12 cellular contexts compared by ENCODE assay signal in genomic region chr15:67870868-67871408, GRCh38. TPM values are rescaled to one million over a fixed set of nuclear protein-coding genes. Genes with fewer than 3 reads are reported as not detected.
"Had no signal": no experiment of that assay in that cellular context is flagged by ENCODE, and none has a peak within 500 bp of the region (broad histone marks: within the 10 kb centered on the region; RNA-seq: fewer than 3 reads in every experiment).

No MANE protein-coding gene starts in this region.

- H2AFZ ChIP-seq: GM23248, GM23338 had no signal

- H3K4me3 ChIP-seq: GM23248, GM23338, HAP-1 had no signal

- H3K4me2 ChIP-seq: GM23338 had no signal

- H3K27ac ChIP-seq: GM23248 had no signal

- H3K9ac ChIP-seq: GM23248 had no signal

- H3K36me3 ChIP-seq: HAP-1 had no signal

- H3K4me3 Mint-ChIP-seq: GM23338, H9, HFFc6 had no signal

- FAIRE-seq: H1, H54 had no signal

- DNase-seq: GM23248, GOT3, H7, H9, HCEC 1CT, HFFc6 had no signal

- ATAC-seq: GM23338, HCT116 had no signal

RNA-seq across cellular contexts. Expression of gene RNU6-1, which starts 31.1 kb away (rescaled TPM):
- total RNA-seq: GM23248, GM23338, H1, H4, H7, H9, HFFc6 had no signal
- polyA plus RNA-seq: GM23248, GM23338, H1 had no signal

RNA-seq across cellular contexts. Expression of gene SKOR1, which starts 45.6 kb away (rescaled TPM):
- total RNA-seq: H4, H7 had no signal
- polyA plus RNA-seq: GM23248, GM23338 had no signal
